ENCODE assay signal across 25 cellular contexts in the genomic region with DNA sequence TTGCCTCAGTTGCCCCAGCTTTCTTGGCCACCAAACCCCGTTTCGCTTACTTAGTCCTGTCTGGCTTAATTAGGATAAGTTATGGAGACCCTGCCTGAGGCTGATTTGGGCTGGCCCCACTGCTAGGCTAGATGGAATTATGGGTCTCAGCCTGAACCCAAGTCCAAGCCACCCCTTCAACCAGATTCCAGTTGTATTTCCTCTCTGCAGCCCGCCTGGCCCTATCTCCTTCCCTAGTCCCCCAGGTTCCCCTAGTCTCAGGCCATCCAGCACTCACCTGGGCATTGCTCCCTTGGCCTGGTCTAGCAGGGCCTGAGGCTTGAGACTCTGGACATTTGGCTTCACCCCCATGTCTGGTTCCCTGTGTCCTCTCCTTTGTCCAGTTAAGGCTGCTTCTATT.
DNase-seq lines count a peak whose midpoint lies in the region; ATAC-seq and TF ChIP-seq lines count a peak whose summit lies in the region.
"Had no signal": no experiment of that assay in that cellular context is flagged by ENCODE, and none has a peak within 500 bp of the region (broad histone marks: within the 10 kb centered on the region; RNA-seq: fewer than 3 reads in every experiment).

No MANE protein-coding gene starts in this region.

- no peaks in the 10 kb centered on the region for H3K9me2 ChIP-seq in GM23248 (ENCODE audit: insufficient read depth)

- H3K36me3 Mint-ChIP-seq in chondrocyte (ENCODE audit: low read depth) = peaks cover 20% of the 10 kb centered on the region
- H3K36me3 Mint-ChIP-seq in activated T-helper 17 cell treated with anti-CD3 and anti-CD28 coated beads, Interleukin-2, amount 50 U/mL, for 72 hours (ENCODE audit: low read depth) = no peaks in the 10 kb centered on the region
- no peaks in the 10 kb centered on the region for H3K36me3 Mint-ChIP-seq in activated T-helper 2 cell treated with anti-CD3 and anti-CD28 coated beads, Interferon-gamma antibody, Interleukin-2, Interleukin-4, amounts not matched to agents 10 μg/mL and 5 μg/mL and 100 μg/mL, durations not matched to agents 14 hours and 24 hours and 36 hours (ENCODE audit: low read depth)
- H3K36me3 Mint-ChIP-seq: activated naive CD4-positive, alpha-beta T cell treated with anti-CD3 and anti-CD28 coated beads, Interleukin-2, amount 50 U/mL, for 72 hours; natural killer cell had no signal

- peaks cover 75% of the 10 kb centered on the region for H3F3A ChIP-seq in GM23248 (ENCODE audit: insufficient read depth)

- intact Hi-C loops in activated T-helper 2 cell treated with anti-CD3 and anti-CD28 coated beads, Interferon-gamma antibody, Interleukin-2, Interleukin-4, amounts not matched to agents 10 μg/mL and 5 μg/mL and 100 μg/mL, durations not matched to agents 14 hours and 24 hours and 36 hours (cut with micrococcal nuclease) = no loop called here

- H3K36me3 ChIP-seq in GM23248 (ENCODE audit: low read depth) = peaks cover 18% of the 10 kb centered on the region; the same call in 1 of the 2 replicates
- peaks cover 29 to 37% of the 10 kb centered on the region in 2 experiments for H3K36me3 ChIP-seq in trophoblast cell (ENCODE audit: control insufficient read depth in 1 of 2, insufficient read depth in 2 of 2, low read length in 2 of 2)
- H3K36me3 ChIP-seq in tibial nerve = peaks cover 0 to 13% (median 0%) of the 10 kb centered on the region in 3 donors
- H3K36me3 ChIP-seq: pancreas, Peyer's patch, thyroid gland had no signal

- 97 to 100% methylated on average over 3 of the region's 3 CpGs for WGBS in GM23248 (ENCODE audit: low coverage in 1 of 2, low lambda C conversion rate in 2 of 2, missing lambda C conversion rate in 2 of 2), 2 experiments
- no CpG with 5 or more reads among the region's 3 CpGs for WGBS in trophoblast cell (ENCODE audit: extremely low coverage, insufficient coverage, insufficient read length)
- 98 to 100% methylated on average over 3 of the region's 3 CpGs for WGBS in tibial nerve, 2 donors

- no peak for TF ChIP-seq EP300 in tibial nerve (IDR thresholded peaks at IDR 0.05)

- no peak for TF ChIP-seq POLR2A in tibial nerve (IDR thresholded peaks at IDR 0.05)

- H3K79me1 ChIP-seq in trophoblast cell (ENCODE audit: low read length) = peaks cover 13% of the 10 kb centered on the region

- no peak overlapping the region for H2BK5ac ChIP-seq in trophoblast cell (ENCODE audit: low read depth, low read length, poor library complexity)

- no peak overlapping the region for H3K27ac Mint-ChIP-seq in chondrocyte (ENCODE audit: unreplicated experiment)
- H3K27ac Mint-ChIP-seq in activated T-helper 17 cell treated with anti-CD3 and anti-CD28 coated beads, Interleukin-2, amount 50 U/mL, for 72 hours = no peak overlapping the region
- no peak overlapping the region for H3K27ac Mint-ChIP-seq in activated T-helper 2 cell treated with anti-CD3 and anti-CD28 coated beads, Interferon-gamma antibody, Interleukin-2, Interleukin-4, amounts not matched to agents 10 μg/mL and 5 μg/mL and 100 μg/mL, durations not matched to agents 14 hours and 24 hours and 36 hours
- H3K27ac Mint-ChIP-seq: activated naive CD4-positive, alpha-beta T cell treated with anti-CD3 and anti-CD28 coated beads, Interleukin-2, amount 50 U/mL, for 72 hours; activated T-cell treated with anti-CD3 and anti-CD28 coated beads, Interleukin-2, amount 50 U/mL, for 72 hours; CD4-positive, alpha-beta T cell; mesothelial cell of epicardium; natural killer cell; T-helper 17 cell had no signal

- no peak overlapping the region for H2AK5ac ChIP-seq in trophoblast cell (ENCODE audit: low read length)

- H3K27ac ChIP-seq in GM23248 = peak overlapping the region; percentile 99
- no peak overlapping the region for H3K27ac ChIP-seq in trophoblast cell (ENCODE audit: low read depth, low read length)
- H3K27ac ChIP-seq in tibial nerve = peak overlapping the region in 3 of 4 donors; percentile 25 to 97 (median 91)
- H3K27ac ChIP-seq: pancreas had no signal

- H3K9me3 ChIP-seq in GM23248 (ENCODE audit: low read depth) (no peaks in the 10 kb centered on the region), trophoblast cell (ENCODE audit: insufficient read depth, low read depth, low read length) (peaks cover 7% of the 10 kb centered on the region), tibial nerve (no peaks in the 10 kb centered on the region)
- H3K9me3 ChIP-seq: esophagus muscularis mucosa, pancreas, Peyer's patch, thyroid gland had no signal

- H3K79me2 ChIP-seq in GM23248 (ENCODE audit: insufficient read depth) = peaks cover 74% of the 10 kb centered on the region
- no peaks in the 10 kb centered on the region for H3K79me2 ChIP-seq in trophoblast cell (ENCODE audit: control insufficient read depth, insufficient read depth, low read length, poor library complexity)

- DNase-seq in GM23248 = no peak
- peak; percentile 28 for DNase-seq in chondrocyte (ENCODE audit: low spot score)
- DNase-seq in trophoblast cell = no peak
- DNase-seq in tibial nerve (ENCODE audit: low spot score in 2 of 2) = no peak
- DNase-seq in activated T-helper 2 cell treated with anti-CD3 and anti-CD28 coated beads, Interferon-gamma antibody, Interleukin-2, Interleukin-4, amounts not matched to agents 10 μg/mL and 5 μg/mL and 100 μg/mL, durations not matched to agents 14 hours and 24 hours and 36 hours (ENCODE audit: low spot score) = no peak
- DNase-seq: activated CD4-positive, alpha-beta T cell treated with anti-CD3 and anti-CD28 coated beads for 4 hours; activated T-cell treated with anti-CD3 and anti-CD28 coated beads, Interleukin-2, amount 50 U/mL, for 72 hours; CD4-positive, alpha-beta T cell; glutamatergic neuron; left colon; natural killer cell; NCI-H1105 treated with DMSO at 0.1 percent for 48 hours; NCI-H2107; NCI-H510A; NK-92 treated with Interleukin-12 subunit alpha and Interleukin-12 subunit beta, amount 100 ng/mL, for 24 hours; Peyer's patch; stimulated activated CD4-positive, alpha-beta T cell treated with anti-CD3 and anti-CD28 coated beads, Interleukin-1b, Interleukin-23, amount 100 ng/mL, for 48 hours; T-helper 17 cell; thyroid gland had no signal

- H4K20me1 ChIP-seq in GM23248 (ENCODE audit: insufficient read depth) = no peaks in the 10 kb centered on the region

- H3K4me2 ChIP-seq in GM23248 (ENCODE audit: unreplicated experiment) (no peak overlapping the region), trophoblast cell (ENCODE audit: low read length) (no peak overlapping the region)

- H2BK12ac ChIP-seq in trophoblast cell (ENCODE audit: low read length) = peak overlapping the region; percentile 20

- H3K4ac ChIP-seq in trophoblast cell (ENCODE audit: low read depth, low read length) = no peak overlapping the region

- H3K4me1 ChIP-seq in GM23248 (ENCODE audit: insufficient read depth) = peaks cover 71% of the 10 kb centered on the region
- peaks cover 33 to 46% of the 10 kb centered on the region in 2 experiments for H3K4me1 ChIP-seq in trophoblast cell (ENCODE audit: control insufficient read depth in 1 of 2, insufficient read depth in 2 of 2, low read length in 2 of 2)
- H3K4me1 ChIP-seq in tibial nerve = peaks cover 0 to 88% (median 75%) of the 10 kb centered on the region in 4 donors

- H3K27me3 ChIP-seq in GM23248 (replicated peaks; ENCODE audit: insufficient read depth) (no peaks in the 10 kb centered on the region), trophoblast cell (ENCODE audit: insufficient read depth, low read length) (no peaks in the 10 kb centered on the region), tibial nerve (no peaks in the 10 kb centered on the region)
- H3K27me3 ChIP-seq: esophagus muscularis mucosa, pancreas, Peyer's patch, thyroid gland had no signal

- no peak overlapping the region for H4K12ac ChIP-seq in trophoblast cell (ENCODE audit: low read depth, low read length)

- no peak overlapping the region for H3K18ac ChIP-seq in trophoblast cell (ENCODE audit: low read length)

- no peak overlapping the region for H3K23ac ChIP-seq in trophoblast cell (ENCODE audit: low read length)

- H4K8ac ChIP-seq in trophoblast cell (ENCODE audit: low read depth, low read length) = no peak overlapping the region

- no peak for TF ChIP-seq CTCF in chondrocyte (IDR thresholded peaks at IDR 0.05)
- no peak for TF ChIP-seq CTCF in tibial nerve (IDR thresholded peaks at IDR 0.05)

- in situ Hi-C loops in GM23248 (cut with MboI) = no loop called here

- no peaks in the 10 kb centered on the region for H3K27me3 Mint-ChIP-seq in chondrocyte (ENCODE audit: low read depth)
- H3K27me3 Mint-ChIP-seq in activated T-helper 17 cell treated with anti-CD3 and anti-CD28 coated beads, Interleukin-2, amount 50 U/mL, for 72 hours = no peaks in the 10 kb centered on the region
- H3K27me3 Mint-ChIP-seq in activated T-helper 2 cell treated with anti-CD3 and anti-CD28 coated beads, Interferon-gamma antibody, Interleukin-2, Interleukin-4, amounts not matched to agents 10 μg/mL and 5 μg/mL and 100 μg/mL, durations not matched to agents 14 hours and 24 hours and 36 hours (ENCODE audit: low read depth) = peaks cover 2% of the 10 kb centered on the region
- H3K27me3 Mint-ChIP-seq: CD4-positive, alpha-beta T cell had no signal

- no peak for ATAC-seq in activated T-helper 17 cell treated with anti-CD3 and anti-CD28 coated beads, Interleukin-2, amount 50 U/mL, for 72 hours (replicated peaks)
- ATAC-seq in HG02938 (IDR thresholded peaks at IDR 0.05; ENCODE audit: unreplicated experiment) = no peak
- ATAC-seq: activated naive CD4-positive, alpha-beta T cell treated with anti-CD3 and anti-CD28 coated beads, Interleukin-2, amount 50 U/mL, for 72 hours; activated T-cell treated with anti-CD3 and anti-CD28 coated beads, Interleukin-2, amount 50 U/mL, for 72 hours; left colon; natural killer cell; pancreas; T-helper 17 cell had no signal

- no peak overlapping the region for H4K91ac ChIP-seq in trophoblast cell (ENCODE audit: low read depth, low read length)

- H2BK120ac ChIP-seq in trophoblast cell (ENCODE audit: insufficient read depth, low read length, poor library complexity) = no peak overlapping the region

- H3K9me3 Mint-ChIP-seq in chondrocyte (ENCODE audit: low read depth) = no peaks in the 10 kb centered on the region
- no peaks in the 10 kb centered on the region for H3K9me3 Mint-ChIP-seq in activated T-helper 17 cell treated with anti-CD3 and anti-CD28 coated beads, Interleukin-2, amount 50 U/mL, for 72 hours
- H3K9me3 Mint-ChIP-seq in activated T-helper 2 cell treated with anti-CD3 and anti-CD28 coated beads, Interferon-gamma antibody, Interleukin-2, Interleukin-4, amounts not matched to agents 10 μg/mL and 5 μg/mL and 100 μg/mL, durations not matched to agents 14 hours and 24 hours and 36 hours = no peaks in the 10 kb centered on the region
- H3K9me3 Mint-ChIP-seq: activated naive CD4-positive, alpha-beta T cell treated with anti-CD3 and anti-CD28 coated beads, Interleukin-2, amount 50 U/mL, for 72 hours; activated T-cell treated with anti-CD3 and anti-CD28 coated beads, Interleukin-2, amount 50 U/mL, for 72 hours; CD4-positive, alpha-beta T cell; mesothelial cell of epicardium; natural killer cell had no signal

- H3K4me3 Mint-ChIP-seq in chondrocyte (ENCODE audit: unreplicated experiment) = no peak overlapping the region
- no peak overlapping the region for H3K4me3 Mint-ChIP-seq in activated T-helper 17 cell treated with anti-CD3 and anti-CD28 coated beads, Interleukin-2, amount 50 U/mL, for 72 hours
- H3K4me3 Mint-ChIP-seq in activated T-helper 2 cell treated with anti-CD3 and anti-CD28 coated beads, Interferon-gamma antibody, Interleukin-2, Interleukin-4, amounts not matched to agents 10 μg/mL and 5 μg/mL and 100 μg/mL, durations not matched to agents 14 hours and 24 hours and 36 hours (ENCODE audit: low read depth) = no peak overlapping the region
- H3K4me3 Mint-ChIP-seq: activated T-cell treated with anti-CD3 and anti-CD28 coated beads, Interleukin-2, amount 50 U/mL, for 72 hours; CD4-positive, alpha-beta T cell; mesothelial cell of epicardium; natural killer cell; T-helper 17 cell had no signal

- no peak overlapping the region for H3K14ac ChIP-seq in trophoblast cell (ENCODE audit: low read length)

- no peak overlapping the region for H3K9ac ChIP-seq in GM23248
- H3K9ac ChIP-seq in trophoblast cell (ENCODE audit: low read length) = no peak overlapping the region

- H2AFZ ChIP-seq in GM23248 (no peak overlapping the region), trophoblast cell (ENCODE audit: insufficient read depth, low read length, poor library complexity) (no peak overlapping the region)

- peaks cover 81% of the 10 kb centered on the region for H3K4me1 Mint-ChIP-seq in chondrocyte (ENCODE audit: low read depth)
- no peaks in the 10 kb centered on the region for H3K4me1 Mint-ChIP-seq in activated T-helper 17 cell treated with anti-CD3 and anti-CD28 coated beads, Interleukin-2, amount 50 U/mL, for 72 hours
- peaks cover 2% of the 10 kb centered on the region for H3K4me1 Mint-ChIP-seq in activated T-helper 2 cell treated with anti-CD3 and anti-CD28 coated beads, Interferon-gamma antibody, Interleukin-2, Interleukin-4, amounts not matched to agents 10 μg/mL and 5 μg/mL and 100 μg/mL, durations not matched to agents 14 hours and 24 hours and 36 hours (ENCODE audit: low read depth)
- H3K4me1 Mint-ChIP-seq: natural killer cell had no signal

- H3K4me3 ChIP-seq in GM23248 (no peak overlapping the region), trophoblast cell (ENCODE audit: low read depth, low read length) (no peak overlapping the region), tibial nerve (no peak overlapping the region)
- H3K4me3 ChIP-seq: esophagus muscularis mucosa, pancreas, Peyer's patch, thyroid gland had no signal
